21 cellular contexts compared by ENCODE assay signal in genomic region chr20:53527196-53527595, GRCh38.
"Had no signal": no experiment of that assay in that cellular context is flagged by ENCODE, and none has a peak within 500 bp of the region (broad histone marks: within the 10 kb centered on the region; RNA-seq: fewer than 3 reads in every experiment).

No MANE protein-coding gene starts in this region.

- H3K4me1 Mint-ChIP-seq: stimulated activated effector memory CD8-positive, alpha-beta T cell treated with anti-CD3 and anti-CD28 coated beads, Interleukin-12 subunit alpha, Interleukin-12 subunit beta, amount 100 ng/mL, for 72 hours had no signal

- H3K36me3 Mint-ChIP-seq: mesothelial cell of epicardium; natural killer cell treated with Interleukin-12 subunit alpha and Interleukin-12 subunit beta and Interleukin-15 and Interleukin-18, amount 100 ng/mL, for 72 hours; stimulated activated effector memory CD8-positive, alpha-beta T cell treated with anti-CD3 and anti-CD28 coated beads, Interleukin-12 subunit alpha, Interleukin-12 subunit beta, amount 100 ng/mL, for 72 hours had no signal

- ATAC-seq: effector memory CD8-positive, alpha-beta T cell; foreskin keratinocyte; heart left ventricle; left colon; natural killer cell treated with Interleukin-12 subunit alpha and Interleukin-12 subunit beta and Interleukin-15 and Interleukin-18, amount 100 ng/mL, for 72 hours; stimulated activated effector memory CD8-positive, alpha-beta T cell treated with anti-CD3 and anti-CD28 coated beads, Interleukin-12 subunit alpha, Interleukin-12 subunit beta, amount 100 ng/mL, for 72 hours; stimulated activated naive CD8-positive, alpha-beta T cell treated with anti-CD3 and anti-CD28 coated beads, Interleukin-15, Interleukin-2, amounts not matched to agents 100 U/mL and 50 U/mL, for 24 hours had no signal

- H3K27ac Mint-ChIP-seq: dendritic cell treated with granulocyte-macrophage colony-stimulating factor and Interleukin-4, amounts not matched to agents 40 ng/mL and 50 ng/mL, for 4 days; effector memory CD8-positive, alpha-beta T cell; mesothelial cell of epicardium; natural killer cell treated with Interleukin-12 subunit alpha and Interleukin-12 subunit beta and Interleukin-15 and Interleukin-18, amount 100 ng/mL, for 72 hours; stimulated activated effector memory CD8-positive, alpha-beta T cell treated with anti-CD3 and anti-CD28 coated beads, Interleukin-12 subunit alpha, Interleukin-12 subunit beta, amount 100 ng/mL, for 72 hours had no signal

- H3K27me3 Mint-ChIP-seq: natural killer cell treated with Interleukin-12 subunit alpha and Interleukin-12 subunit beta and Interleukin-15 and Interleukin-18, amount 100 ng/mL, for 72 hours had no signal

- H3K36me3 ChIP-seq: esophagus squamous epithelium, heart left ventricle, right atrium auricular region, tibial artery, upper lobe of left lung, uterus had no signal

- H3K27me3 ChIP-seq: foreskin keratinocyte, heart left ventricle, right atrium auricular region, upper lobe of left lung, uterus had no signal

- DNase-seq: cerebellar nuclear complex; effector memory CD8-positive, alpha-beta T cell; esophagus squamous epithelium; foreskin keratinocyte; heart left ventricle; hippocampal formation; left colon; mammary epithelial cell; posterior cingulate gyrus; stimulated activated CD4-positive, alpha-beta T cell treated with anti-CD3 and anti-CD28 coated beads, Interleukin-4, amount 100 ng/mL, for 1 hour; stimulated activated CD8-positive, alpha-beta memory T cell treated with anti-CD3 and anti-CD28 coated beads, Interleukin-4, amount 100 ng/mL, for 48 hours; stimulated activated naive CD8-positive, alpha-beta T cell treated with anti-CD3 and anti-CD28 coated beads, Interleukin-15, Interleukin-2, amounts not matched to agents 100 U/mL and 50 U/mL, for 24 hours; tibial artery; upper lobe of left lung; uterus had no signal

- H3K9me3 ChIP-seq: esophagus squamous epithelium, heart left ventricle, right atrium auricular region, tibial artery, upper lobe of left lung, uterus had no signal

- H3K9me3 Mint-ChIP-seq: effector memory CD8-positive, alpha-beta T cell; mesothelial cell of epicardium; natural killer cell treated with Interleukin-12 subunit alpha and Interleukin-12 subunit beta and Interleukin-15 and Interleukin-18, amount 100 ng/mL, for 72 hours; stimulated activated effector memory CD8-positive, alpha-beta T cell treated with anti-CD3 and anti-CD28 coated beads, Interleukin-12 subunit alpha, Interleukin-12 subunit beta, amount 100 ng/mL, for 72 hours had no signal

- H3K27ac ChIP-seq: esophagus squamous epithelium, foreskin keratinocyte, heart left ventricle, right atrium auricular region, tibial artery, upper lobe of left lung, uterus had no signal

- H3K4me2 ChIP-seq: smooth muscle cell had no signal

- H3K4me1 ChIP-seq: esophagus squamous epithelium, foreskin keratinocyte, heart left ventricle, right atrium auricular region, tibial artery, upper lobe of left lung, uterus had no signal

- H3K4me3 ChIP-seq: esophagus squamous epithelium, heart left ventricle, right atrium auricular region, smooth muscle cell, tibial artery, upper lobe of left lung, uterus had no signal

- H3K4me3 Mint-ChIP-seq: dendritic cell treated with granulocyte-macrophage colony-stimulating factor and Interleukin-4, amounts not matched to agents 40 ng/mL and 50 ng/mL, for 4 days; effector memory CD8-positive, alpha-beta T cell; mesothelial cell of epicardium; natural killer cell treated with Interleukin-12 subunit alpha and Interleukin-12 subunit beta and Interleukin-15 and Interleukin-18, amount 100 ng/mL, for 72 hours; stimulated activated effector memory CD8-positive, alpha-beta T cell treated with anti-CD3 and anti-CD28 coated beads, Interleukin-12 subunit alpha, Interleukin-12 subunit beta, amount 100 ng/mL, for 72 hours had no signal
